ENCODE assay signal across 14 cellular contexts in the genomic region with DNA sequence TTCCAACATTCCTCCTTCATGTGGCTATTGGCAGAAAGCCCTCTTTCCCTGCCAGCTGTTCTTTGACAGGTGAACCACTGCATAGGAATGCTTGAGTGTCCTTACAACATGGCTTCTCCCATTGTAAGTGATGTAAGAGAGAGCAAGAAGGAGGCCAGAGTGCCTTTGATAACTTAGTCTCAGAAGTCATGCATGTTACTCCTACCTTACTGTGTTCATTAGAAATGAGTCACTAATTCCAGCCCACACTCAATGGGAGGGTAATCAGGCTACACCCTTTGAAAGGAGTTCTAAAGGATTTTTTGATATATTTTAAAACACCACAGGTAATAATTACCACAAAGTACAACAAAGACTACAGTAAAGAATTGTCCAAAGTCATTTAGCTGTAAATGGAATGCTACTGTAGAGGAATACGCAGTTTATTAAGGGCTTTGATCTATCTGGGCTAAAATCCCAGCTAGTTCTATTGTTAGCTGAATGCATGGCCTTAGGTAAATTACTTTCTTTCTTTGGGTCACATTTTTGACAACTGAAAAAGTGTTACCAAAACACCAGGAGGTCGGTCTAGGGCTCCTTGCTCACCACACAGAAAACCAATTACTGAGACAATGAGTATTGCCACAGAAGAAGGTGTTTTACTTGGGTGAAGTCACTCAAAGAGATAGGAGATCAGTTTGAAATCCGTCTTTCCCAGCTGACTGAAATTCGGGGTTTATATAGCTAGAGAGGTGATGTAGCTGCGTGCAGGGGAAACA.
"Had no signal": no experiment of that assay in that cellular context is flagged by ENCODE, and none has a peak within 500 bp of the region (broad histone marks: within the 10 kb centered on the region; RNA-seq: fewer than 3 reads in every experiment).

No MANE protein-coding gene starts in this region.

- DNase-seq: activated CD4-positive, alpha-beta memory T cell treated with anti-CD3 and anti-CD28 coated beads, Interleukin-2, amount 10 ng/mL, durations not matched to agents 7 days and 5 days; activated CD4-positive, alpha-beta T cell treated with anti-CD3 and anti-CD28 coated beads for 36 hours; activated effector memory CD4-positive, alpha-beta T cell treated with anti-CD3 and anti-CD28 coated beads, Interleukin-2, amount 50 U/mL, for 16 hours; activated T-cell treated with anti-CD3 and anti-CD28 coated beads, Interleukin-2, amount 50 U/mL, for 48 hours; brain microvascular endothelial cell; cortex of kidney; effector memory CD8-positive, alpha-beta T cell; islet precursor cell; occipital lobe; stimulated activated CD4-positive, alpha-beta T cell treated with anti-CD3 and anti-CD28 coated beads, Interleukin-4, amount 100 ng/mL, for 1 hour; stimulated activated naive B cell treated with anti-CD40 and anti-IgM and Interleukin-4, amounts not matched to agents 10 μg/mL and 1 μg/mL and 100 μg/mL, for 72 hours; WERI-Rb-1 had no signal

- H3K4me1 ChIP-seq: right atrium auricular region, tibial nerve had no signal

- H3K4me3 ChIP-seq: right atrium auricular region, tibial nerve had no signal

- H3K27me3 ChIP-seq: brain microvascular endothelial cell, right atrium auricular region, tibial nerve had no signal

- H3K27ac ChIP-seq: brain microvascular endothelial cell, right atrium auricular region, tibial nerve, WERI-Rb-1 had no signal

- H3K36me3 ChIP-seq: brain microvascular endothelial cell, right atrium auricular region, tibial nerve, WERI-Rb-1 had no signal
